Comparison of ENCODE assay signal across 10 cellular contexts in genomic region chr7:101950450-101951119, GRCh38.
A peak's percentile ranks its signal among the peaks of the same experiment; 100 is the strongest.
DNase-seq lines count a peak whose midpoint lies in the region; ATAC-seq and TF ChIP-seq lines count a peak whose summit lies in the region.
"Had no signal": no experiment of that assay in that cellular context is flagged by ENCODE, and none has a peak within 500 bp of the region (broad histone marks: within the 10 kb centered on the region; RNA-seq: fewer than 3 reads in every experiment).

No MANE protein-coding gene starts in this region.

- peak; percentile 35 for TF ChIP-seq CTCF in astrocyte of the spinal cord (IDR thresholded peaks at IDR 0.05; ENCODE audit: low read depth, low read length)

- peak; percentile 50 for DNase-seq in AG08395 (ENCODE audit: low spot score)
- DNase-seq in HCEC 1CT: peak; percentile 86
- peak; percentile 71 for DNase-seq in astrocyte of the spinal cord (ENCODE audit: low read depth, low spot score)
- DNase-seq in kidney tubule cell (ENCODE audit: low spot score): peak; percentile 67
- no peak for DNase-seq in T-helper 1 cell
- DNase-seq in mucosa of gallbladder (ENCODE audit: low spot score): no peak
- DNase-seq: DMS153, NCI-H187 had no signal

- in situ Hi-C loops in astrocyte of the spinal cord (cut with HindIII; ENCODE audit: low sequenced_read_pairs): no loop called here

- no peak for ATAC-seq in HG03354 (IDR thresholded peaks at IDR 0.05; ENCODE audit: poor library complexity, severe bottlenecking, unreplicated experiment)
- ATAC-seq in GM19324 (IDR thresholded peaks at IDR 0.05; ENCODE audit: low FRiP score, unreplicated experiment): no peak

- no peak overlapping the region for H3K4me3 ChIP-seq in astrocyte of the spinal cord (ENCODE audit: low read depth, low read length)

Comparison
In these comparisons a context has a peak if more than half of its experiments do, and no peak if none do; other contexts are left out.
1. DNase-seq: peak in AG08395 (single experiment), HCEC 1CT (single experiment), astrocyte of the spinal cord (single experiment) and kidney tubule cell (single experiment); none in T-helper 1 cell (0 of 5) and mucosa of gallbladder (single experiment).